ENCODE assay signal across 8 cellular contexts in the genomic region with DNA sequence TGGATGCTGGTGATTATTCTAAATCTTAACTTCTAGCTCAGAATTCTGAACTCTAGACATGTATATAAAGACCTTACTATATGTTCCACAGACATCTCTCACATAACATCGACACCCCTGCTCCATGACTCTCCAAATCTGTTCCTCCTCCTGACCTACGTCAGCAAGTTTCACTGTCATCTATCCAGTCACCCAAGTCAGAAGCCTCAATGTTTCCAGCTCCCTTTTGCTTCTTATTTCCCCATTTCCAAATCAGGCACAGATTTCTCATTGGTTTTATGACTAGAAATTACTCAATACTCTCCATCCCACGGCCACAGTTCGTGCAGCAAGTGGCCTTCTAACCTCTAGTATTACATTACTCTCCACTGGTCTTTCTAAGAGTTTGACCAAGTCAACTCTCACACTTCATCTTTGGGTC. TPM values are rescaled to one million over a fixed set of nuclear protein-coding genes. Genes with fewer than 3 reads are reported as not detected.
DNase-seq lines count a peak whose midpoint lies in the region; ATAC-seq, FAIRE-seq and TF ChIP-seq lines count a peak whose summit lies in the region.

No MANE protein-coding gene starts in this region.

- ATAC-seq in GM18867 (IDR thresholded peaks at IDR 0.05; ENCODE audit: unreplicated experiment) (peak; percentile 36), HG03064 (IDR thresholded peaks at IDR 0.05; ENCODE audit: low read depth, unreplicated experiment) (peak; percentile 23), gastrocnemius medialis (peak; percentile 45 to 95)
- peak; percentile 60 for ATAC-seq in activated CD8-positive, alpha-beta T cell treated with anti-CD3 and anti-CD28 coated beads for 36 hours

- intact Hi-C loops in activated CD8-positive, alpha-beta T cell treated with anti-CD3 and anti-CD28 coated beads for 36 hours (cut with micrococcal nuclease), result no loop called here
- intact Hi-C loops in gastrocnemius medialis (cut with DNase I; ENCODE audit: low total_unique reads) (no loop called here), dorsolateral prefrontal cortex (cut with DNase I) (no loop called here)

- H3K36me3 ChIP-seq in gastrocnemius medialis, result no peaks in the 10 kb centered on the region

- H3K4me3 Mint-ChIP-seq in activated CD8-positive, alpha-beta T cell treated with anti-CD3 and anti-CD28 coated beads for 36 hours, result peak overlapping the region; percentile 7

- H3K27me3 ChIP-seq in gastrocnemius medialis (no peaks in the 10 kb centered on the region), dorsolateral prefrontal cortex (no peaks in the 10 kb centered on the region)

- peak overlapping the region; percentile 71 for H3K27ac Mint-ChIP-seq in activated CD8-positive, alpha-beta T cell treated with anti-CD3 and anti-CD28 coated beads for 36 hours

- POLR2A ChIA-PET in activated CD8-positive, alpha-beta T cell treated with anti-CD3 and anti-CD28 coated beads for 36 hours (lab: Charles Lee), result interaction anchor here (0.8 to 6.4 kb wide), 6 partner anchors 11 to 68 kb away, joined by 3 to 49 read pairs (median 4); no protein-coding TSS in a partner anchor

- no peaks in the 10 kb centered on the region for H3K27me3 Mint-ChIP-seq in activated CD8-positive, alpha-beta T cell treated with anti-CD3 and anti-CD28 coated beads for 36 hours

- H3K4me1 ChIP-seq in gastrocnemius medialis, result peaks cover 63 to 70% of the 10 kb centered on the region in 2 donors

- H3K4me3 ChIP-seq in gastrocnemius medialis (no peak overlapping the region), dorsolateral prefrontal cortex (no peak overlapping the region)

- in situ Hi-C loops in gastrocnemius medialis (cut with MboI; ENCODE audit: low sequenced_read_pairs in 4 of 4), result no loop called here

- CTCF ChIA-PET in activated CD8-positive, alpha-beta T cell treated with anti-CD3 and anti-CD28 coated beads for 36 hours (lab: Charles Lee), result interaction anchor here (1.4 to 1.9 kb wide), 2 partner anchors 11 to 59 kb away, joined by 4 to 5 read pairs; no protein-coding TSS in a partner anchor

- H3K36me3 Mint-ChIP-seq in activated CD8-positive, alpha-beta T cell treated with anti-CD3 and anti-CD28 coated beads for 36 hours (ENCODE audit: low read depth), result peaks cover 35% of the 10 kb centered on the region

- no peaks in the 10 kb centered on the region for H3K9me3 ChIP-seq in gastrocnemius medialis

- peaks cover 7% of the 10 kb centered on the region for H3K9me3 Mint-ChIP-seq in activated CD8-positive, alpha-beta T cell treated with anti-CD3 and anti-CD28 coated beads for 36 hours

- peak overlapping the region; percentile 20 to 65 (median 48) for H3K27ac ChIP-seq in gastrocnemius medialis
- H3K27ac ChIP-seq in dorsolateral prefrontal cortex, result peak overlapping the region in 15 of 59 donors; percentile 2 to 68 (median 17)

- no peak for FAIRE-seq in D721Med (lab: Jason Lieb, UNC)

- no peak for TF ChIP-seq POLR2A in gastrocnemius medialis (IDR thresholded peaks at IDR 0.05)

- DNase-seq in AG09319 (ENCODE audit: extremely low read depth, low read depth), result peak; percentile 7
- peak; percentile 35 for DNase-seq in activated CD8-positive, alpha-beta T cell treated with anti-CD3 and anti-CD28 coated beads for 36 hours
- DNase-seq in gastrocnemius medialis, result peak; percentile 7 to 36
- DNase-seq in dorsolateral prefrontal cortex, result no peak
- DNase-seq in D721Med (ENCODE audit: insufficient read length, low spot score), result no peak
- DNase-seq in C1 segment of cervical spinal cord (lab: John Stamatoyannopoulos, UW), result no peak

- TF ChIP-seq CTCF in AG09319 (IDR thresholded peaks at IDR 0.05; ENCODE audit: low read depth, low read length) (no peak), gastrocnemius medialis (IDR thresholded peaks at IDR 0.05 in 4 of 5, conservative IDR thresholded peaks at IDR 0.05 in 1 of 5) (no peak), dorsolateral prefrontal cortex (IDR thresholded peaks at IDR 0.05 in 54 of 56, conservative IDR thresholded peaks at IDR 0.05 in 2 of 56; ENCODE audit: low read depth in 1 of 56, partially characterized antibody in 56 of 56) (no peak), D721Med (IDR thresholded peaks at IDR 0.05; ENCODE audit: insufficient read depth, missing control alignments) (no peak)
- TF ChIP-seq CTCF in activated CD8-positive, alpha-beta T cell treated with anti-CD3 and anti-CD28 coated beads for 36 hours (IDR thresholded peaks at IDR 0.05), result no peak

- peaks cover 87% of the 10 kb centered on the region for H3K4me1 Mint-ChIP-seq in activated CD8-positive, alpha-beta T cell treated with anti-CD3 and anti-CD28 coated beads for 36 hours (ENCODE audit: low read depth)

RNA-seq across cellular contexts. Expression of gene EPC1, which starts 28.5 kb away (rescaled TPM):
- total RNA-seq in activated CD8-positive, alpha-beta T cell treated with anti-CD3 and anti-CD28 coated beads for 36 hours, result 10 to 100 TPM; 33.0 to 33.9 TPM
- total RNA-seq in gastrocnemius medialis, result 10 to 100 TPM; 25.0 to 37.9 (median 29.3) TPM
- total RNA-seq in dorsolateral prefrontal cortex, result 10 to 100 TPM; 26.4 to 56.2 (median 40.1) TPM

Comparison
In these comparisons a context has a peak if more than half of its experiments do, and no peak if none do; other contexts are left out.
1. DNase-seq: peak in AG09319 (single experiment), activated CD8-positive, alpha-beta T cell treated with anti-CD3 and anti-CD28 coated beads for 36 hours (single experiment) and gastrocnemius medialis (2 of 2); none in dorsolateral prefrontal cortex (0 of 10), D721Med (single experiment) and C1 segment of cervical spinal cord (0 of 14).
2. Peak in every context shown above with its lines, with median percentiles within 50 percentile points of each other: ATAC-seq.